Comparison of ENCODE assay signal across 17 cellular contexts in the genomic region with DNA sequence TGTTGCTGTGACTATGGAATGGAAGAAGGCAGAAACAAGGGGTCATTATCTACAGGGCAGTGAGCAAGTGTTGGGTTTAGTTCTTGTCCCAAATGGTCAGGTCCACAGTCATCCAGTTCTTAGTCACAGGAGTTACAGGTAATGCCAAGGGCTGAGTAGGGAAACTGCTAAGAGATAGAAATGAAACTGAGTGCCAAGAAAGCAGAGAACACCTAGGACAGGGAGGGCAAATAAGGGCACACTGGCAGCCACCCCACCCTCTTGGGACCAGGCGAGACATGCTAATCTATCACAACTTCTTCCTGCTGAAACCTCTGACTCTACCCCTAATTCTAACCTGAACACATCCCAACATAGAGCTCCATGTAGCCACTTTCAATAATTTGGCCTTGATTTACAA.
DNase-seq lines count a peak whose midpoint lies in the region; ATAC-seq and FAIRE-seq lines count a peak whose summit lies in the region.
"Had no signal": no experiment of that assay in that cellular context is flagged by ENCODE, and none has a peak within 500 bp of the region (broad histone marks: within the 10 kb centered on the region; RNA-seq: fewer than 3 reads in every experiment).

No MANE protein-coding gene starts in this region.

- H3K4me3 ChIP-seq in small intestine (ENCODE audit: low read depth in 1 of 2, low read length in 2 of 2) = no peak overlapping the region

- 33 to 61% (median 43%) methylated on average over 1 of the region's 1 CpG for WGBS in small intestine, 3 donors

- DNase-seq in DMS 273 (lab: John Stamatoyannopoulos, UW; ENCODE audit: unreplicated experiment) (peak; percentile 51), SK-MEL-5 (ENCODE audit: low read depth, low spot score) (peak; percentile 30), epithelial cell of prostate (ENCODE audit: low read depth, low spot score) (no peak), small intestine (peak; percentile 48), NCI-H345 treated with DMSO at 0.1 percent for 48 hours (lab: John Stamatoyannopoulos, UW; ENCODE audit: unreplicated experiment) (no peak)
- DNase-seq: CD8-positive, alpha-beta T cell; HCEC 1CT; MM.1S; NCI-H1105; NCI-H187; NCI-H446 treated with DMSO at 0.1 percent for 48 hours; NCI-H748 treated with DMSO at 0.1 percent for 48 hours; SHP77 treated with DMSO at 0.1 percent for 48 hours had no signal

- H3K4me1 ChIP-seq in small intestine (ENCODE audit: control insufficient read depth in 2 of 2, insufficient read depth in 1 of 2, low read depth in 1 of 2, low read length in 1 of 2) = peaks cover 2 to 4% of the 10 kb centered on the region in 2 donors

- ATAC-seq in GM18870 (IDR thresholded peaks at IDR 0.05; ENCODE audit: unreplicated experiment) (no peak), GM21786 (IDR thresholded peaks at IDR 0.05; ENCODE audit: unreplicated experiment) (no peak)
- ATAC-seq: CD8-positive, alpha-beta T cell; HepG2 had no signal

- in situ Hi-C loops in SK-MEL-5 (cut with HindIII; ENCODE audit: low pct_unique_long_range_greater_than_20kb, low sequenced_read_pairs) = no loop called here

- no peaks in the 10 kb centered on the region for H3K36me3 ChIP-seq in small intestine (ENCODE audit: control insufficient read depth in 2 of 2, insufficient read depth in 2 of 2, low read length in 2 of 2)

- H3K9me3 ChIP-seq in small intestine (ENCODE audit: control insufficient read depth, low read depth) = no peaks in the 10 kb centered on the region

- peak overlapping the region; percentile 13 for H3K27ac ChIP-seq in epithelial cell of prostate
- H3K27ac ChIP-seq in small intestine (ENCODE audit: low read depth in 1 of 2, low read length in 1 of 2) = peak overlapping the region in 1 of 2 donors; percentile 2
- H3K27ac ChIP-seq: KMS-11 had no signal

- no peak for FAIRE-seq in small intestine (lab: Jason Lieb, UNC)
- FAIRE-seq: HepG2 had no signal

- no peaks in the 10 kb centered on the region for H3K27me3 ChIP-seq in small intestine (ENCODE audit: control insufficient read depth in 2 of 2, insufficient read depth in 2 of 2, low read length in 2 of 2)

Comparison
In these comparisons a context has a peak if more than half of its experiments do, and no peak if none do; other contexts are left out.
1. DNase-seq: peak in DMS 273 (single experiment), SK-MEL-5 (single experiment) and small intestine (single experiment); none in epithelial cell of prostate (single experiment) and NCI-H345 treated with DMSO at 0.1 percent for 48 hours (single experiment).